Comparison of ENCODE assay signal across 1 cellular context in the genomic region with DNA sequence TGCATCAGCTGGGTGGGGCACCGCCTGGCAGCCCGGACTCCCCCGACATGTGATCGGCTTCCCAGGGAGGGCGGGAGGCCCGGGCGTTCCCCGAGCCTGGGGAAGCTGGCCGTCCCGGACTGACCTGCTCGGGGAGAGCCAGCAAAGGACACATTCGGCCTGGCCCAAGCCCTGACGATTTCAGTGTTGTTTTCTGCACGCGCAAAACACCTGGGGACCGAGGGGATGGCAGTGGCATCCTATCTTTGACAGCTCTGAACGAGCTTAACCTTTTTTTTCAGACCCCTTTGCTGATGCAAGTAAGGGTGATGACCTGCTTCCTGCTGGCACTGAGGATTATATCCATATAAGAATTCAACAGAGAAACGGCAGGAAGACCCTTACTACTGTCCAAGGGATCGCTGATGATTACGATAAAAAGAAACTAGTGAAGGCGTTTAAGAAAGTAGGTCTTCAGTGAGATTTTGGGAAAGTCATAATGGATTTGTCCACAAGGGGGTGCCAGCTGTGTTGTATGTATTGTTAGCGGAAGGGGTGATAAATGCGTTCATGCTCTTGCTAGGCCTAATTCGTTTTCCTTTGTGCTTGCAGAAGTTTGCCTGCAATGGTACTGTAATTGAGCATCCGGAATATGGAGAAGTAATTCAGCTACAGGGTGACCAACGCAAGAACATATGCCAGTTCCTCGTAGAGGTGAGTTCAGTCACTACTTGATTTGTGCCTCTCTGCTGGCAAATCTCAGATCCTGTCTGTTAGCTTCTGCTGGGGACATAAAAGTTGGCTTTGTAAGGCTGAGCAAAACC.
TF ChIP-seq lines count a peak whose summit lies in the region.

No MANE protein-coding gene starts in this region.

TF ChIP-seq in HepG2, 621 proteins besides CTCF, POLR2A, EP300 and RAD21 (continued from another document and continues in another):
- TF ChIP-seq FUBP1 (CRISPR knock-in tag; IDR thresholded peaks at IDR 0.05; ENCODE audit: borderline replicate concordance) (no peak), ZNF274 (CRISPR knock-in tag; IDR thresholded peaks at IDR 0.05) (no peak), KAT7 (CRISPR knock-in tag; IDR thresholded peaks at IDR 0.05; ENCODE audit: borderline replicate concordance) (peak; percentile 24; the same call in 1 of the 2 replicates), RBAK (CRISPR knock-in tag; IDR thresholded peaks at IDR 0.05) (no peak), PCBP2 (optimal IDR thresholded peaks at IDR 0.05; ENCODE audit: low read depth, low read length, poor library complexity, severe bottlenecking) (no peak), MZF1 (CRISPR knock-in tag; IDR thresholded peaks at IDR 0.05; ENCODE audit: borderline replicate concordance) (no peak), MIER3 (CRISPR knock-in tag; IDR thresholded peaks at IDR 0.05; ENCODE audit: borderline replicate concordance) (no peak), SNAPC4 (CRISPR knock-in tag; IDR thresholded peaks at IDR 0.05) (peak; percentile 84; the same call in 1 of the 2 replicates), ZNF713 (CRISPR knock-in tag; IDR thresholded peaks at IDR 0.05) (0 out of 2 replicates have a peak, but pooled peaks have one; percentile 4), ZKSCAN1 (IDR thresholded peaks at IDR 0.05; ENCODE audit: low read length) (no peak), IRF9 (CRISPR knock-in tag; IDR thresholded peaks at IDR 0.05; ENCODE audit: borderline replicate concordance) (0 out of 2 replicates have a peak, but pooled peaks have one; percentile 30), LRRFIP1 (CRISPR knock-in tag; conservative IDR thresholded peaks at IDR 0.05) (0 out of 2 replicates have a peak, but pooled peaks have one; percentile 21), STAT5B (CRISPR knock-in tag; IDR thresholded peaks at IDR 0.05) (no peak), EED (CRISPR knock-in tag; IDR thresholded peaks at IDR 0.05) (no peak), ZNF674 (CRISPR knock-in tag; IDR thresholded peaks at IDR 0.05; ENCODE audit: low read depth) (no peak; the same call in 1 of the 2 replicates), ATM (IDR thresholded peaks at IDR 0.05; ENCODE audit: borderline replicate concordance) (no peak), ARNTL (CRISPR knock-in tag; IDR thresholded peaks at IDR 0.05) (no peak; the same call in 1 of the 2 replicates), ZBTB8A (CRISPR knock-in tag; IDR thresholded peaks at IDR 0.05; ENCODE audit: borderline replicate concordance, low read depth) (no peak), NCOR1 (IDR thresholded peaks at IDR 0.05; ENCODE audit: borderline replicate concordance, low read length) (no peak), HIC2 (CRISPR knock-in tag; IDR thresholded peaks at IDR 0.05; ENCODE audit: low read depth) (no peak), KMT2B (CRISPR knock-in tag; IDR thresholded peaks at IDR 0.05) (no peak), CBFB (CRISPR knock-in tag; IDR thresholded peaks at IDR 0.05) (0 out of 2 replicates have a peak, but pooled peaks have one; percentile 18), ZNF232 (CRISPR knock-in tag; IDR thresholded peaks at IDR 0.05; ENCODE audit: borderline replicate concordance) (peak; percentile 8; the same call in 1 of the 2 replicates), PITX1 (CRISPR knock-in tag; IDR thresholded peaks at IDR 0.05) (no peak), POGK (CRISPR knock-in tag; conservative IDR thresholded peaks at IDR 0.05) (no peak), SNRNP70 (IDR thresholded peaks at IDR 0.05; ENCODE audit: low read depth, low read length) (no peak), BCL6 (CRISPR knock-in tag; IDR thresholded peaks at IDR 0.05) (no peak; the same call in none of the 2 replicates), IKZF4 (CRISPR knock-in tag; IDR thresholded peaks at IDR 0.05; ENCODE audit: borderline replicate concordance, low read depth, not compliant biosample characterization) (no peak), GTF3A (CRISPR knock-in tag; conservative IDR thresholded peaks at IDR 0.05) (0 out of 2 replicates have a peak, but pooled peaks have one; percentile 2)
- TF ChIP-seq, protein P1, sequence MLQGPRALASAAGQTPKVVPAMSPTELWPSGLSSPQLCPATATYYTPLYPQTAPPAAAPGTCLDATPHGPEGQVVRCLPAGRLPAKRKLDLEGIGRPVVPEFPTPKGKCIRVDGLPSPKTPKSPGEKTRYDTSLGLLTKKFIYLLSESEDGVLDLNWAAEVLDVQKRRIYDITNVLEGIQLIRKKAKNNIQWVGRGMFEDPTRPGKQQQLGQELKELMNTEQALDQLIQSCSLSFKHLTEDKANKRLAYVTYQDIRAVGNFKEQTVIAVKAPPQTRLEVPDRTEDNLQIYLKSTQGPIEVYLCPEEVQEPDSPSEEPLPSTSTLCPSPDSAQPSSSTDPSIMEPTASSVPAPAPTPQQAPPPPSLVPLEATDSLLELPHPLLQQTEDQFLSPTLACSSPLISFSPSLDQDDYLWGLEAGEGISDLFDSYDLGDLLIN (CRISPR knock-in tag; IDR thresholded peaks at IDR 0.05; ENCODE audit: borderline replicate concordance) = no peak
- TF ChIP-seq, protein P2, sequence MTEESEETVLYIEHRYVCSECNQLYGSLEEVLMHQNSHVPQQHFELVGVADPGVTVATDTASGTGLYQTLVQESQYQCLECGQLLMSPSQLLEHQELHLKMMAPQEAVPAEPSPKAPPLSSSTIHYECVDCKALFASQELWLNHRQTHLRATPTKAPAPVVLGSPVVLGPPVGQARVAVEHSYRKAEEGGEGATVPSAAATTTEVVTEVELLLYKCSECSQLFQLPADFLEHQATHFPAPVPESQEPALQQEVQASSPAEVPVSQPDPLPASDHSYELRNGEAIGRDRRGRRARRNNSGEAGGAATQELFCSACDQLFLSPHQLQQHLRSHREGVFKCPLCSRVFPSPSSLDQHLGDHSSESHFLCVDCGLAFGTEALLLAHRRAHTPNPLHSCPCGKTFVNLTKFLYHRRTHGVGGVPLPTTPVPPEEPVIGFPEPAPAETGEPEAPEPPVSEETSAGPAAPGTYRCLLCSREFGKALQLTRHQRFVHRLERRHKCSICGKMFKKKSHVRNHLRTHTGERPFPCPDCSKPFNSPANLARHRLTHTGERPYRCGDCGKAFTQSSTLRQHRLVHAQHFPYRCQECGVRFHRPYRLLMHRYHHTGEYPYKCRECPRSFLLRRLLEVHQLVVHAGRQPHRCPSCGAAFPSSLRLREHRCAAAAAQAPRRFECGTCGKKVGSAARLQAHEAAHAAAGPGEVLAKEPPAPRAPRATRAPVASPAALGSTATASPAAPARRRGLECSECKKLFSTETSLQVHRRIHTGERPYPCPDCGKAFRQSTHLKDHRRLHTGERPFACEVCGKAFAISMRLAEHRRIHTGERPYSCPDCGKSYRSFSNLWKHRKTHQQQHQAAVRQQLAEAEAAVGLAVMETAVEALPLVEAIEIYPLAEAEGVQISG (CRISPR knock-in tag; IDR thresholded peaks at IDR 0.05) = no peak
- TF ChIP-seq, protein P3, sequence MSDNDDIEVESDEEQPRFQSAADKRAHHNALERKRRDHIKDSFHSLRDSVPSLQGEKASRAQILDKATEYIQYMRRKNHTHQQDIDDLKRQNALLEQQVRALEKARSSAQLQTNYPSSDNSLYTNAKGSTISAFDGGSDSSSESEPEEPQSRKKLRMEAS (IDR thresholded peaks at IDR 0.05) = peak; percentile 95
